Comparison of ENCODE assay signal across 1 cellular context in genomic region chr3:134803051-134803505, GRCh38.
TF ChIP-seq lines count a peak whose summit lies in the region.

No MANE protein-coding gene starts in this region.

TF ChIP-seq in HepG2, 621 proteins besides CTCF, POLR2A, EP300 and RAD21 (continued from another document):
- no peak for TF ChIP-seq HBP1 (CRISPR knock-in tag; IDR thresholded peaks at IDR 0.05; ENCODE audit: low read depth)
